In the genomic region with DNA sequence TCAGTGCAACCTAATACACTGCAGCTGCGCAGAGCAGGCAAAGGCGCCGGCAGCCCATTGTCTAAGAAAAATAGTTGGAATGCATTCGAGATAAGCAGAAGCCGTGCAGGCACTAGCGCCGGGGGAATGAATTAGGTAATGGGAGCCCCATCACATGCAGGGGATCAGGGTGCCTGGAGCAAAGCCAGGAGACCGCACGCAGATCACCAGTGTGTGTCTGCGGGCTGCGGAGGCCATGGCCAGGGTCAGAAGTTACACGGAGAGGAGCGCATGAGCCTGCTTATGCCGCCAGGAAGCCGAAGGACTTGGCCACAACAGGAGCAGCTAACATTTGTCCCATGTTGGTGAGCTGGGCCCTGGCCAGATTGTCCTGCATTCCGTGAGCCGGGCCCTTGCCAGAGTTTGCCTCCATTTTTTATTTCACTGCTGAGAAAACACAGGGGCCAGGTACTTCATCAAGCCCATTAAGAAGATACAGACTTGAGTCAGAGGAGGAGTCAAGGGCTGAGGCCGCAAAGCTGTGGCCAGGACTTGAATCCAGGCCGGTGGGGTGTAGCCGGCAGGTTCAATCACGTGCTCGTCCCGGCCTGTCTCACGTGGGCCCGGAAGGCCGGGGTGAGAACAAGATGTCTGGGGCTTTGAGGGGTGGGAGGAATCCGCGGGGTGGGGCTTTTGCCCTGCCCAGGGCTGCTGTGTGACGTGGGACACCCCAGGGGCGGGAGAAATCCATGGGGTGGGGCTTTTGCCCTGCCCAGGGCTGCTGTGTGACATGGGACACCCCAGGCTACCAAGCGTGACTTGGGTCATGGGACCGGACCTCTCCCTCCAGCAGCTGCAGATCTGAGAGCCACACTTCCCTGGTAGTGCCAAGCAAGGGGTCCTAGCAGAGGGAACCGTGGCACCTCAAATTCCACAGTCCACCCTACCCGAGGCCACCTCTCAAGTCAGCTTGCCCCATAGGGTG, we compare ENCODE assay signal across 14 cellular contexts.
DNase-seq lines count a peak whose midpoint lies in the region; ATAC-seq and TF ChIP-seq lines count a peak whose summit lies in the region.
"Had no signal": no experiment of that assay in that cellular context is flagged by ENCODE, and none has a peak within 500 bp of the region (broad histone marks: within the 10 kb centered on the region; RNA-seq: fewer than 3 reads in every experiment).

No MANE protein-coding gene starts in this region.

- H3K4me1 ChIP-seq in right atrium auricular region: peaks cover 0 to 39% of the 10 kb centered on the region in 2 donors
- peaks cover 0 to 7% of the 10 kb centered on the region in 2 donors for H3K4me1 ChIP-seq in thyroid gland

- intact Hi-C loops in posterior vena cava (cut with DNase I) (no loop called here), thyroid gland (cut with DNase I) (no loop called here)

- no peak overlapping the region for H3K4me3 ChIP-seq in right atrium auricular region
- H3K4me3 ChIP-seq in thyroid gland (replicated peaks in 1 of 3): no peak overlapping the region
- H3K4me3 ChIP-seq: psoas muscle had no signal

- H3K27me3 ChIP-seq in right atrium auricular region (no peaks in the 10 kb centered on the region), thyroid gland (no peaks in the 10 kb centered on the region)

- H3K36me3 ChIP-seq in right atrium auricular region (no peaks in the 10 kb centered on the region), thyroid gland (no peaks in the 10 kb centered on the region)

- H3K27ac ChIP-seq in right atrium auricular region (peak overlapping the region; percentile 16 to 53), thyroid gland (no peak overlapping the region)
- H3K27ac ChIP-seq: C4-2B, psoas muscle had no signal

- 74 to 78% methylated on average over 19 to 25 of the region's 34 CpGs for WGBS in thyroid gland, 2 donors

- TF ChIP-seq POLR2A in thyroid gland (IDR thresholded peaks at IDR 0.05): no peak

- peak; percentile 68 for DNase-seq in G401 (ENCODE audit: low spot score)
- DNase-seq in NCI-H2196 (lab: John Stamatoyannopoulos, UW; ENCODE audit: unreplicated experiment): peak; percentile 70
- DNase-seq in right atrium auricular region (ENCODE audit: low spot score): no peak
- DNase-seq in posterior vena cava (ENCODE audit: low spot score): peak; percentile 68
- no peak for DNase-seq in thyroid gland
- DNase-seq: mesenchymal stem cell, NCI-H1048, NCI-H524 treated with DMSO at 0.1 percent for 48 hours, psoas muscle had no signal

- in situ Hi-C loops in G401 (cut with HindIII; ENCODE audit: low sequenced_read_pairs): loop anchor here (25.0 kb wide), 1 partner anchor 297 kb away; no protein-coding TSS in a partner anchor

- H3K9me3 ChIP-seq in right atrium auricular region (no peaks in the 10 kb centered on the region), thyroid gland (no peaks in the 10 kb centered on the region)
- H3K9me3 ChIP-seq: psoas muscle had no signal

- TF ChIP-seq CTCF in right atrium auricular region (IDR thresholded peaks at IDR 0.05) (no peak), thyroid gland (IDR thresholded peaks at IDR 0.05) (no peak)

- ATAC-seq in HG03565 (IDR thresholded peaks at IDR 0.05; ENCODE audit: unreplicated experiment): no peak
- ATAC-seq in GM19452 (IDR thresholded peaks at IDR 0.05; ENCODE audit: unreplicated experiment): no peak
- ATAC-seq: activated CD4-positive, CD25-positive, alpha-beta regulatory T cell treated with anti-CD3 and anti-CD28 coated beads, Interleukin-2, amount 50 U/mL, for 24 hours; Panc1; psoas muscle had no signal

Comparison
In these comparisons a context has a peak if more than half of its experiments do, and no peak if none do; other contexts are left out.
1. DNase-seq: peak in G401 (single experiment), NCI-H2196 (single experiment) and posterior vena cava (single experiment); none in right atrium auricular region (single experiment) and thyroid gland (0 of 2).
2. H3K27ac ChIP-seq: peak in right atrium auricular region (2 of 2); none in thyroid gland (0 of 3).